ENCODE assay signal across 15 cellular contexts in the genomic region with DNA sequence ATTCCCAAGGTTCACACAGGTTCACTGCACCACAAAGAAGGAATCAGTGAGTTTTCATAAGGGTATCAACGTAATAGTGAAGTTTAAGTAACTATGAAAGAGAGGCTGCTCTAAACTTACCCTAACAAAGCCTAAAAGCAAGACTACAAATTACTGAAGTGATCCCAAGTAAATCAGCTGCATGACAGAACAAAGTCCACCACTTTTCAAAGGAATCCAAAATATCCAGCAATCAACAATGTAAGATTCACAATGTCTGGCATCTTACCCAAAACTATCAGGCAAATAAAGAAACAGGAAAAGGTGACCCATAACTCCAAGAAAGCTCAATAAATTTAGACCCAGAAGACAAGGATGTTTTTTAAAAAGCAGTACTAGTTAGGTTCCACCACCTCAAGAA.
DNase-seq lines count a peak whose midpoint lies in the region; ATAC-seq, FAIRE-seq and TF ChIP-seq lines count a peak whose summit lies in the region.
"Had no signal": no experiment of that assay in that cellular context is flagged by ENCODE, and none has a peak within 500 bp of the region (broad histone marks: within the 10 kb centered on the region; RNA-seq: fewer than 3 reads in every experiment).

No MANE protein-coding gene starts in this region.

- no peak for TF ChIP-seq CTCF in astrocyte (IDR thresholded peaks at IDR 0.05; ENCODE audit: insufficient read depth, low read depth, low read length)
- no peak for TF ChIP-seq CTCF in hepatocyte (IDR thresholded peaks at IDR 0.05; ENCODE audit: poor library complexity)
- no peak for TF ChIP-seq CTCF in thoracic aorta (IDR thresholded peaks at IDR 0.05)

- H3K27me3 ChIP-seq in astrocyte (ENCODE audit: insufficient read depth, low read length) (no peaks in the 10 kb centered on the region), hepatocyte (no peaks in the 10 kb centered on the region), thoracic aorta (replicated peaks; ENCODE audit: insufficient read depth) (no peaks in the 10 kb centered on the region)
- H3K27me3 ChIP-seq: pancreas had no signal

- H3K4me2 ChIP-seq in astrocyte (ENCODE audit: low read length) (peak overlapping the region; percentile 55), hepatocyte (peak overlapping the region; percentile 25)
- H3K4me2 ChIP-seq: PC-9 had no signal

- H3K36me3 Mint-ChIP-seq in astrocyte (ENCODE audit: low read depth, unreplicated experiment) = no peaks in the 10 kb centered on the region

- no peak for ATAC-seq in thoracic aorta (ENCODE audit: insufficient number of reproducible peaks, low FRiP score, low read depth)
- ATAC-seq: activated CD4-positive, alpha-beta T cell treated with anti-CD3 and anti-CD28 coated beads for 36 hours; activated T-cell treated with anti-CD3 and anti-CD28 coated beads, Interleukin-2, amount 50 U/mL, for 4 hours; pancreas had no signal

- FAIRE-seq in astrocyte (lab: Jason Lieb, UNC) = peak; percentile 94
- FAIRE-seq: pancreas had no signal

- H3K79me2 ChIP-seq in astrocyte (ENCODE audit: insufficient read depth, low read length) (peaks cover 93% of the 10 kb centered on the region), hepatocyte (peaks cover 99% of the 10 kb centered on the region)

- peak overlapping the region; percentile 15 for H3K27ac Mint-ChIP-seq in astrocyte (ENCODE audit: unreplicated experiment)
- H3K27ac Mint-ChIP-seq: activated CD4-positive, alpha-beta T cell treated with anti-CD3 and anti-CD28 coated beads for 36 hours had no signal

- no peaks in the 10 kb centered on the region for H3K9me3 ChIP-seq in astrocyte (ENCODE audit: insufficient read depth, low read depth, low read length)
- no peaks in the 10 kb centered on the region for H3K9me3 ChIP-seq in hepatocyte (ENCODE audit: low read depth)
- H3K9me3 ChIP-seq in thoracic aorta = no peaks in the 10 kb centered on the region
- H3K9me3 ChIP-seq: pancreas had no signal

- H2AFZ ChIP-seq in astrocyte (ENCODE audit: low read depth, low read length) (no peak overlapping the region), hepatocyte (no peak overlapping the region)
- H2AFZ ChIP-seq: PC-9 had no signal

- H3K9me2 ChIP-seq in hepatocyte (replicated peaks; ENCODE audit: insufficient read depth) = no peaks in the 10 kb centered on the region

- H3K4me1 ChIP-seq in astrocyte (ENCODE audit: insufficient read depth, low read length) (peaks cover 14% of the 10 kb centered on the region), hepatocyte (ENCODE audit: insufficient read depth) (peaks cover 7% of the 10 kb centered on the region), thoracic aorta (ENCODE audit: control insufficient read depth in 1 of 2, low read depth in 2 of 2) (peaks cover 58 to 61% of the 10 kb centered on the region in 2 donors)

- peak; percentile 15 for DNase-seq in HCEC 1CT
- peak; percentile 55 for DNase-seq in astrocyte (ENCODE audit: low read depth)
- no peak for DNase-seq in hepatocyte (ENCODE audit: low spot score)
- no peak for DNase-seq in thoracic aorta (ENCODE audit: low spot score)
- DNase-seq in GDM1 (lab: John Stamatoyannopoulos, UW) = no peak
- DNase-seq in GM03348 (ENCODE audit: low spot score) = no peak
- no peak for DNase-seq in nucleus accumbens (lab: John Stamatoyannopoulos, UW)
- DNase-seq in Kasumi-1 (lab: John Stamatoyannopoulos, UW) = no peak
- DNase-seq: activated CD4-positive, alpha-beta T cell treated with anti-CD3 and anti-CD28 coated beads for 36 hours; activated T-cell treated with anti-CD3 and anti-CD28 coated beads, Interleukin-2, amount 50 U/mL, for 4 hours; hypothalamus; NCI-H1436; NCI-H510A treated with DMSO at 0.1 percent for 48 hours; pancreas; PC-9 had no signal

- H3K36me3 ChIP-seq in astrocyte (ENCODE audit: insufficient read depth, low read length) (no peaks in the 10 kb centered on the region), hepatocyte (replicated peaks; ENCODE audit: insufficient read depth, low read depth) (no peaks in the 10 kb centered on the region), thoracic aorta (no peaks in the 10 kb centered on the region)
- H3K36me3 ChIP-seq: pancreas had no signal

- H3K4me3 ChIP-seq in astrocyte (ENCODE audit: insufficient read depth, low read depth, low read length) (no peak overlapping the region), hepatocyte (no peak overlapping the region), thoracic aorta (peak overlapping the region; percentile 55)
- H3K4me3 ChIP-seq: pancreas, PC-9 had no signal

- peak overlapping the region; percentile 10 for H3K4me3 Mint-ChIP-seq in astrocyte (ENCODE audit: unreplicated experiment)
- H3K4me3 Mint-ChIP-seq: activated CD4-positive, alpha-beta T cell treated with anti-CD3 and anti-CD28 coated beads for 36 hours; activated T-cell treated with anti-CD3 and anti-CD28 coated beads, Interleukin-2, amount 50 U/mL, for 4 hours had no signal

- H3K27ac ChIP-seq in astrocyte (ENCODE audit: low read depth, low read length) (peak overlapping the region; percentile 29), hepatocyte (no peak overlapping the region), thoracic aorta (peak overlapping the region; percentile 51 to 72)
- H3K27ac ChIP-seq: pancreas, PC-9 had no signal

- H3K27me3 Mint-ChIP-seq in astrocyte (ENCODE audit: low read depth, unreplicated experiment) = no peaks in the 10 kb centered on the region
- H3K27me3 Mint-ChIP-seq: activated CD4-positive, alpha-beta T cell treated with anti-CD3 and anti-CD28 coated beads for 36 hours had no signal

- no peak overlapping the region for H3K9ac ChIP-seq in astrocyte (ENCODE audit: low read length)

- WGBS in hepatocyte (ENCODE audit: low lambda C conversion rate, missing lambda C conversion rate) = 79% methylated on average over 1 of the region's 1 CpG

- no peaks in the 10 kb centered on the region for H3K9me3 Mint-ChIP-seq in astrocyte (ENCODE audit: unreplicated experiment)
- H3K9me3 Mint-ChIP-seq: activated T-cell treated with anti-CD3 and anti-CD28 coated beads, Interleukin-2, amount 50 U/mL, for 4 hours had no signal

- H3K4me1 Mint-ChIP-seq in astrocyte (ENCODE audit: low read depth, unreplicated experiment) = peaks cover 27% of the 10 kb centered on the region

- H4K20me1 ChIP-seq in astrocyte (ENCODE audit: insufficient read depth, low read length) (peaks cover 67% of the 10 kb centered on the region), hepatocyte (ENCODE audit: insufficient read depth, poor library complexity, severe bottlenecking) (peaks cover 39% of the 10 kb centered on the region)

Comparison
In these comparisons a context has a peak if more than half of its experiments do, and no peak if none do; other contexts are left out.
1. DNase-seq: peak in HCEC 1CT (single experiment) and astrocyte (single experiment); none in hepatocyte (single experiment), thoracic aorta (single experiment), GDM1 (single experiment), GM03348 (single experiment), nucleus accumbens (0 of 56) and Kasumi-1 (0 of 2).